Comparison of ENCODE assay signal across 11 cellular contexts in the genomic region with DNA sequence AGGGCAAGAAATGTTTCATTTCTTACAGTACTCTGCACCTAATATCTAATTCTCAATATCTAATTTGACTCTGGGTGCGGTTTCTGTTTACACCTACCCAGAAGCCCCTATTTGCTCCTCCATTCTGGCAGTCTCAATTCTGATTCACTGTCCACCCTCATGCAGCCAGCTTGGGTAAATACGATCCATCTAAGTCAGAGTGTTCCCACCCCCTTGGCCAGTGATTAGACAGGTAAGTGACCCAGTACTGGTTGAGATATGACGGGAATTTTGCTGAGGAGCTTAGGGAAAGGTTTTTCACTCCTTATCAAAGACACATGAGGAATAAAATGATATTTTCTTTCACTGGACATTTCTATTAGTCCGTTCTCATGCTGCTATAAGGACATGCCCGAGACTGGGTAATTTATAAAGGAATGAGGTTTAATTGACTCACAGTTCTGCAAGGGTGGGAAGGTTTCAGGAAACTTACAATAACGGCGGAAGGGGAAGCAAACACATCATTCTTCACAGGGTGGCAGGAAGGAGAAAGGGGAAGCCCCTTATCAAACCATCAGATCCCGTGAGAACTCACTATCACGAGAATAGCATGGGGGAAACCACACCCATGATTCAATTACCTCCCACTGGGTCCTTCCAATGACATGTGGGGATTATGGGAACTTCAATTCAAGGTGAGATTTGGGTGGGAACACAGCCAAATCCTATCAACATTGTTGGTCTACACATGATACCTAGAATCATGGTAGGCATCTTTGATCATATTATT. TPM values are rescaled to one million over a fixed set of nuclear protein-coding genes. Genes with fewer than 3 reads are reported as not detected.
DNase-seq lines count a peak whose midpoint lies in the region; ATAC-seq, FAIRE-seq and TF ChIP-seq lines count a peak whose summit lies in the region.
"Had no signal": no experiment of that assay in that cellular context is flagged by ENCODE, and none has a peak within 500 bp of the region (broad histone marks: within the 10 kb centered on the region; RNA-seq: fewer than 3 reads in every experiment).

No MANE protein-coding gene starts in this region.

- H3K4me3 ChIP-seq in RWPE2 (ENCODE audit: severe bottlenecking) (no peak overlapping the region), lung (no peak overlapping the region)
- H3K4me3 ChIP-seq: right atrium auricular region, SJCRH30 had no signal

- H3K4me1 ChIP-seq in RWPE2 (ENCODE audit: insufficient read depth, poor library complexity, severe bottlenecking) (no peaks in the 10 kb centered on the region), lung (ENCODE audit: control insufficient read depth in 2 of 2, insufficient read depth in 2 of 2, low read length in 2 of 2) (peaks cover 0 to 2% of the 10 kb centered on the region in 2 donors)
- H3K4me1 ChIP-seq: right atrium auricular region, SJCRH30 had no signal

- no peak for DNase-seq in GM19239 (ENCODE audit: insufficient read length, low spot score)
- no peak for DNase-seq in RWPE2 (ENCODE audit: low spot score)
- DNase-seq in lung (ENCODE audit: low spot score) = no peak
- no peak for DNase-seq in glomerular visceral epithelial cell (ENCODE audit: extremely low spot score)
- no peak for DNase-seq in medulla oblongata (ENCODE audit: extremely low spot score)
- DNase-seq: activated gamma-delta T cell treated with Interleukin-2 at 50 U/mL for 16 hours, left colon, SJCRH30 had no signal

- H3K27me3 ChIP-seq in RWPE2 (ENCODE audit: insufficient read depth, poor library complexity, severe bottlenecking) = no peaks in the 10 kb centered on the region
- no peaks in the 10 kb centered on the region for H3K27me3 ChIP-seq in lung (ENCODE audit: control insufficient read depth, insufficient read depth)
- H3K27me3 ChIP-seq: right atrium auricular region, SJCRH30 had no signal

- H3K27ac ChIP-seq in RWPE2 (ENCODE audit: poor library complexity, severe bottlenecking) (no peak overlapping the region), lung (ENCODE audit: low read depth in 1 of 2, low read length in 1 of 2) (peak overlapping the region; percentile 9 to 47)
- H3K27ac ChIP-seq: right atrium auricular region, SJCRH30 had no signal

- 29 to 41% methylated on average over 9 of the region's 9 CpGs for WGBS in lung, 2 donors

- ATAC-seq in RWPE2 (ENCODE audit: low read depth) (0 out of 3 replicates have a peak, but pooled peaks have one; percentile 21), lung (ENCODE audit: insufficient read depth, low FRiP score) (no peak), GM18858 (IDR thresholded peaks at IDR 0.05; ENCODE audit: unreplicated experiment) (no peak)
- ATAC-seq: left colon had no signal

- FAIRE-seq in GM19239 (lab: Jason Lieb, UNC) = peak; percentile 82

- TF ChIP-seq CTCF in RWPE2 (IDR thresholded peaks at IDR 0.05; ENCODE audit: poor library complexity, severe bottlenecking) = no peak
- TF ChIP-seq CTCF in lung (IDR thresholded peaks at IDR 0.05; ENCODE audit: control extremely low read depth, extremely low read depth) = no peak

- peaks cover 28% of the 10 kb centered on the region for H3K36me3 ChIP-seq in RWPE2 (ENCODE audit: low read depth)
- H3K36me3 ChIP-seq in lung (ENCODE audit: control insufficient read depth in 2 of 2, insufficient read depth in 2 of 2, low read length in 2 of 2) = peaks cover 1 to 5% of the 10 kb centered on the region in 2 donors

- H3K9me3 ChIP-seq in RWPE2 (ENCODE audit: severe bottlenecking) (no peaks in the 10 kb centered on the region), lung (ENCODE audit: control insufficient read depth in 2 of 2, insufficient read depth in 1 of 2, low read length in 1 of 2) (no peaks in the 10 kb centered on the region)
- H3K9me3 ChIP-seq: right atrium auricular region, SJCRH30 had no signal

RNA-seq across cellular contexts. Expression of a gene that starts 29.4 kb away (rescaled TPM):
- total RNA-seq in lung = 100 to 1,000 TPM in 1 of 2 donors, 10 to 100 TPM in 1; 62.2 to 131 TPM
- 100 to 1,000 TPM in 1 of 2 donors, 10 to 100 TPM in 1; 54.9 to 116 TPM for polyA plus RNA-seq in lung

RNA-seq across cellular contexts. Expression of a gene that starts 33.9 kb away (rescaled TPM):
- 10 to 100 TPM; 44.2 to 73.9 TPM for total RNA-seq in lung
- 10 to 100 TPM in 1 of 2 donors, 1 to 10 TPM in 1; 8.7 to 12.5 TPM for polyA plus RNA-seq in lung

RNA-seq across cellular contexts. Expression of a gene that starts 41.5 kb away (rescaled TPM):
- total RNA-seq in lung = under 1 TPM; 0.20 to 0.37 TPM
- under 1 TPM; 0.01 to 0.02 TPM for polyA plus RNA-seq in lung
- total RNA-seq: epithelial cell of proximal tubule, left colon had no signal
